16 cellular contexts compared by ENCODE assay signal in the genomic region with DNA sequence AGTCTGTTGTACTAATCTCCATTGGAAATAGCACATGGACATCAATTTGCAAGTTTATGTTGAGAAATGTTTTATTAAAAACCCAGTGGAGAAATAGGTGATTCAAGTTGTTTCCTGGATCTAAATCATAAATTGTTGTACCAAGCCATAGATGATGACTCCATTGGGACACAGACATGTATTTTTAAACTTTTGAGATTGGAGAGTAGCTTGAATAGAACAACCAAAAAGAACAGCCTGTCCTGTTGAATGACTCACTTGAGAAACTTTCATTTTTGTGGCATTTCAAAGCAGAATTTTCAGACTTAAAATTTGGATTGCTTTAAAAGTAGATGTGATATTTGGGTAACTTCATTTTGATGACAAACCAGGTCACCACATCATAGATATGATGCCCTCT.
DNase-seq lines count a peak whose midpoint lies in the region; ATAC-seq and TF ChIP-seq lines count a peak whose summit lies in the region.
"Had no signal": no experiment of that assay in that cellular context is flagged by ENCODE, and none has a peak within 500 bp of the region (broad histone marks: within the 10 kb centered on the region; RNA-seq: fewer than 3 reads in every experiment).

No MANE protein-coding gene starts in this region.

- DNase-seq in right atrium auricular region (ENCODE audit: low spot score): no peak
- no peak for DNase-seq in Right ventricle myocardium superior
- no peak for DNase-seq in right cardiac atrium
- DNase-seq in NCI-H2029 treated with DMSO at 0.1 percent for 48 hours (lab: John Stamatoyannopoulos, UW): no peak
- DNase-seq in HuH-7 (ENCODE audit: low spot score): no peak
- DNase-seq: COR-L47, HCEC 1CT, IMR-90, Kasumi-1, NCI-H1417, NCI-H1930, NCI-H510A treated with DMSO at 0.1 percent for 48 hours had no signal

- TF ChIP-seq CTCF in right atrium auricular region (IDR thresholded peaks at IDR 0.05): no peak

- H3K4me2 ChIP-seq in skeletal muscle satellite cell (ENCODE audit: low read length): peak overlapping the region; percentile 31

- H3K27me3 ChIP-seq in right atrium auricular region (no peaks in the 10 kb centered on the region), right cardiac atrium (ENCODE audit: control insufficient read depth, insufficient read depth) (no peaks in the 10 kb centered on the region), skeletal muscle satellite cell (ENCODE audit: control insufficient read depth, insufficient read depth, low read length) (no peaks in the 10 kb centered on the region)

- H3K4me3 ChIP-seq in right atrium auricular region (no peak overlapping the region), right cardiac atrium (ENCODE audit: low read length) (no peak overlapping the region), skeletal muscle satellite cell (ENCODE audit: low read length) (no peak overlapping the region)

- H3K27ac ChIP-seq in right atrium auricular region (peak overlapping the region; percentile 15 to 42), right cardiac atrium (ENCODE audit: low read length) (no peak overlapping the region)

- intact Hi-C loops in Right ventricle myocardium superior (cut with DNase I) (no loop called here), right cardiac atrium (cut with DNase I) (no loop called here)

- ATAC-seq in Right ventricle myocardium superior (ENCODE audit: poor library complexity): no peak
- peak; percentile 48 to 55 for ATAC-seq in right cardiac atrium
- no peak for ATAC-seq in GM19351 (IDR thresholded peaks at IDR 0.05; ENCODE audit: unreplicated experiment)
- no peak for ATAC-seq in GM18858 (IDR thresholded peaks at IDR 0.05; ENCODE audit: unreplicated experiment)
- ATAC-seq: Panc1 had no signal

- no peaks in the 10 kb centered on the region for H3K9me3 ChIP-seq in right atrium auricular region
- no peaks in the 10 kb centered on the region for H3K9me3 ChIP-seq in right cardiac atrium (ENCODE audit: control insufficient read depth, low read length)
- no peaks in the 10 kb centered on the region for H3K9me3 ChIP-seq in skeletal muscle satellite cell (replicated peaks; ENCODE audit: low read length)

- H3K4me1 ChIP-seq in right atrium auricular region (no peaks in the 10 kb centered on the region), right cardiac atrium (ENCODE audit: control insufficient read depth, insufficient read depth, low read length) (no peaks in the 10 kb centered on the region), skeletal muscle satellite cell (ENCODE audit: control insufficient read depth, insufficient read depth, low read length) (peaks cover 21% of the 10 kb centered on the region)

- H3K9ac ChIP-seq in skeletal muscle satellite cell (ENCODE audit: low read depth, low read length): peak overlapping the region; percentile 50

- H3K36me3 ChIP-seq in right atrium auricular region (no peaks in the 10 kb centered on the region), skeletal muscle satellite cell (ENCODE audit: insufficient read depth, low read length) (no peaks in the 10 kb centered on the region)

Comparison
In these comparisons a context has a peak if more than half of its experiments do, and no peak if none do; other contexts are left out.
1. ATAC-seq: peak in right cardiac atrium (2 of 2); none in Right ventricle myocardium superior (single experiment), GM19351 (single experiment) and GM18858 (single experiment).